ENCODE assay signal across 14 cellular contexts in the genomic region with DNA sequence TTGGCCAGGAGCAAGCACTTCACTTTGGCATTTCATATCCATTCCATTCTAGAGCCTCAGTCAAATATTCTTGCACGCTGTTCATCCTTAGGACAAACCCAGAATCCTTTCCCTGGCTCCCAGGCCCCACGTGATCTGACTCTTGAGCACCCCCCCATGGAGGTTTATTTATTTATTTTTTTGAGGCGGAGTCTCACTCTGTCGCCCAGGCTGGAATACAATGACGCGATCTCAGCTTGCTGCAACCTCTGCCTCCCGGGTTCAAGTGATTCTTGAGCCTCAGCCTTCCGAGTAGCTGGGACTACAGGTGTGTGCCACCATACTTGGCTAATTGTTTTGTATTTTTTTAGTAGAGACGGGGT. TPM values are rescaled to one million over a fixed set of nuclear protein-coding genes. Genes with fewer than 3 reads are reported as not detected.
DNase-seq lines count a peak whose midpoint lies in the region; ATAC-seq and TF ChIP-seq lines count a peak whose summit lies in the region.
"Had no signal": no experiment of that assay in that cellular context is flagged by ENCODE, and none has a peak within 500 bp of the region (broad histone marks: within the 10 kb centered on the region; RNA-seq: fewer than 3 reads in every experiment).

No MANE protein-coding gene starts in this region.

- H3K4me3 ChIP-seq in H7 (ENCODE audit: insufficient read depth, low read depth, low read length) (no peak overlapping the region), epithelial cell of esophagus (ENCODE audit: low read length) (no peak overlapping the region)
- H3K4me3 ChIP-seq: Peyer's patch, skin epidermis had no signal

- CTCF ChIA-PET in activated CD8-positive, alpha-beta memory T cell treated with anti-CD3 and anti-CD28 coated beads, Interleukin-2, amount 10 ng/mL, durations not matched to agents 7 days and 5 days (lab: Charles Lee): interaction anchor here (0.6 to 3.9 kb wide), 14 partner anchors 10 to 186 kb away, joined by 3 to 18 read pairs (median 3); a partner anchor contains a TSS

- H3K36me3 ChIP-seq in H7 (replicated peaks; ENCODE audit: control insufficient read depth, insufficient read depth, low read length): no peaks in the 10 kb centered on the region
- H3K36me3 ChIP-seq: Peyer's patch had no signal

- intact Hi-C loops in activated T-helper 2 cell treated with anti-CD3 and anti-CD28 coated beads, Interferon-gamma antibody, Interleukin-2, Interleukin-4, amounts not matched to agents 10 μg/mL and 5 μg/mL and 100 μg/mL, durations not matched to agents 14 hours and 24 hours and 36 hours (cut with micrococcal nuclease): no loop called here

- peaks cover 6% of the 10 kb centered on the region for H3K27me3 Mint-ChIP-seq in activated CD8-positive, alpha-beta memory T cell treated with anti-CD3 and anti-CD28 coated beads, Interleukin-2, amount 10 ng/mL, durations not matched to agents 7 days and 5 days
- no peaks in the 10 kb centered on the region for H3K27me3 Mint-ChIP-seq in activated T-helper 2 cell treated with anti-CD3 and anti-CD28 coated beads, Interferon-gamma antibody, Interleukin-2, Interleukin-4, amounts not matched to agents 10 μg/mL and 5 μg/mL and 100 μg/mL, durations not matched to agents 14 hours and 24 hours and 36 hours (ENCODE audit: low read depth)

- no peaks in the 10 kb centered on the region for H3K27me3 ChIP-seq in H7 (ENCODE audit: control insufficient read depth, insufficient read depth, low read length)
- H3K27me3 ChIP-seq: Peyer's patch had no signal

- DNase-seq in AG20443 (ENCODE audit: low spot score) (peak; percentile 50), H7 (peak; percentile 72), OCI-M1 (lab: John Stamatoyannopoulos, UW) (peak; percentile 51), epithelial cell of esophagus (ENCODE audit: low read depth) (peak; percentile 24), SK-N-DZ (ENCODE audit: low spot score) (no peak)
- no peak for DNase-seq in stimulated activated CD4-positive, alpha-beta T cell treated with anti-CD3 and anti-CD28 coated beads, Interleukin-2, amount 100 ng/mL, for 48 hours
- no peak for DNase-seq in activated CD8-positive, alpha-beta memory T cell treated with anti-CD3 and anti-CD28 coated beads, Interleukin-2, amount 10 ng/mL, durations not matched to agents 7 days and 5 days
- no peak for DNase-seq in activated T-helper 2 cell treated with anti-CD3 and anti-CD28 coated beads, Interferon-gamma antibody, Interleukin-2, Interleukin-4, amounts not matched to agents 10 μg/mL and 5 μg/mL and 100 μg/mL, durations not matched to agents 14 hours and 24 hours and 36 hours (ENCODE audit: low spot score)
- DNase-seq: activated CD4-positive, alpha-beta T cell treated with anti-CD3 and anti-CD28 coated beads for 1 hour; hypothalamus; Peyer's patch had no signal

- peaks cover 2% of the 10 kb centered on the region for H3K36me3 Mint-ChIP-seq in activated CD8-positive, alpha-beta memory T cell treated with anti-CD3 and anti-CD28 coated beads, Interleukin-2, amount 10 ng/mL, durations not matched to agents 7 days and 5 days
- H3K36me3 Mint-ChIP-seq in activated T-helper 2 cell treated with anti-CD3 and anti-CD28 coated beads, Interferon-gamma antibody, Interleukin-2, Interleukin-4, amounts not matched to agents 10 μg/mL and 5 μg/mL and 100 μg/mL, durations not matched to agents 14 hours and 24 hours and 36 hours (ENCODE audit: low read depth): no peaks in the 10 kb centered on the region

- TF ChIP-seq CTCF in epithelial cell of esophagus (IDR thresholded peaks at IDR 0.05; ENCODE audit: insufficient read depth, low read depth, low read length, missing control alignments): no peak

- H3K4me3 Mint-ChIP-seq in activated CD8-positive, alpha-beta memory T cell treated with anti-CD3 and anti-CD28 coated beads, Interleukin-2, amount 10 ng/mL, durations not matched to agents 7 days and 5 days: no peak overlapping the region
- no peak overlapping the region for H3K4me3 Mint-ChIP-seq in activated T-helper 2 cell treated with anti-CD3 and anti-CD28 coated beads, Interferon-gamma antibody, Interleukin-2, Interleukin-4, amounts not matched to agents 10 μg/mL and 5 μg/mL and 100 μg/mL, durations not matched to agents 14 hours and 24 hours and 36 hours (ENCODE audit: low read depth)

- H3K27ac Mint-ChIP-seq in activated CD8-positive, alpha-beta memory T cell treated with anti-CD3 and anti-CD28 coated beads, Interleukin-2, amount 10 ng/mL, durations not matched to agents 7 days and 5 days: no peak overlapping the region
- H3K27ac Mint-ChIP-seq in activated T-helper 2 cell treated with anti-CD3 and anti-CD28 coated beads, Interferon-gamma antibody, Interleukin-2, Interleukin-4, amounts not matched to agents 10 μg/mL and 5 μg/mL and 100 μg/mL, durations not matched to agents 14 hours and 24 hours and 36 hours: no peak overlapping the region

- peaks cover 41% of the 10 kb centered on the region for H3K4me1 Mint-ChIP-seq in activated CD8-positive, alpha-beta memory T cell treated with anti-CD3 and anti-CD28 coated beads, Interleukin-2, amount 10 ng/mL, durations not matched to agents 7 days and 5 days
- H3K4me1 Mint-ChIP-seq in activated T-helper 2 cell treated with anti-CD3 and anti-CD28 coated beads, Interferon-gamma antibody, Interleukin-2, Interleukin-4, amounts not matched to agents 10 μg/mL and 5 μg/mL and 100 μg/mL, durations not matched to agents 14 hours and 24 hours and 36 hours (ENCODE audit: low read depth): peaks cover 23% of the 10 kb centered on the region

- no peak for ATAC-seq in activated CD8-positive, alpha-beta memory T cell treated with anti-CD3 and anti-CD28 coated beads, Interleukin-2, amount 10 ng/mL, durations not matched to agents 7 days and 5 days

- no peaks in the 10 kb centered on the region for H3K9me3 Mint-ChIP-seq in activated CD8-positive, alpha-beta memory T cell treated with anti-CD3 and anti-CD28 coated beads, Interleukin-2, amount 10 ng/mL, durations not matched to agents 7 days and 5 days (ENCODE audit: low read depth)
- H3K9me3 Mint-ChIP-seq in activated T-helper 2 cell treated with anti-CD3 and anti-CD28 coated beads, Interferon-gamma antibody, Interleukin-2, Interleukin-4, amounts not matched to agents 10 μg/mL and 5 μg/mL and 100 μg/mL, durations not matched to agents 14 hours and 24 hours and 36 hours: no peaks in the 10 kb centered on the region

RNA-seq across cellular contexts. Expression of a gene that starts 12.7 kb away (rescaled TPM):
- total RNA-seq in H7 (2014; rRNA removed; shearing (Covaris generic)): 1.7 and 4.1 TPM in 2 replicates
- total RNA-seq in activated CD8-positive, alpha-beta memory T cell treated with anti-CD3 and anti-CD28 coated beads, Interleukin-2, amount 10 ng/mL, durations not matched to agents 7 days and 5 days: not detected
- total RNA-seq in activated T-helper 2 cell treated with anti-CD3 and anti-CD28 coated beads, Interferon-gamma antibody, Interleukin-2, Interleukin-4, amounts not matched to agents 10 μg/mL and 5 μg/mL and 100 μg/mL, durations not matched to agents 14 hours and 24 hours and 36 hours: not detected in 2 replicates
- 0.48 TPM in 1 of 2 replicates, not detected in the other for polyA plus RNA-seq in SK-N-DZ (2014; cell fraction: cytosol; rRNA removed)
- polyA plus RNA-seq in SK-N-DZ (2014; cell fraction: nucleus; rRNA removed): 1.5 and 3.2 TPM in 2 replicates
- total RNA-seq: dermis microvascular lymphatic vessel endothelial cell, mucosa of gallbladder, Peyer's patch had no signal

RNA-seq across cellular contexts. Expression of a gene that starts 13.3 kb away (rescaled TPM):
- 88.1 and 97.5 TPM in 2 replicates for total RNA-seq in H7 (2014; rRNA removed; shearing (Covaris generic))
- total RNA-seq in activated CD8-positive, alpha-beta memory T cell treated with anti-CD3 and anti-CD28 coated beads, Interleukin-2, amount 10 ng/mL, durations not matched to agents 7 days and 5 days: 100 to 1,000 TPM; 192 to 254 TPM
- total RNA-seq in activated T-helper 2 cell treated with anti-CD3 and anti-CD28 coated beads, Interferon-gamma antibody, Interleukin-2, Interleukin-4, amounts not matched to agents 10 μg/mL and 5 μg/mL and 100 μg/mL, durations not matched to agents 14 hours and 24 hours and 36 hours: 116 and 118 TPM in 2 replicates
- 63.8 and 70.1 TPM in 2 replicates for polyA plus RNA-seq in SK-N-DZ (2014; cell fraction: cytosol; rRNA removed)
- polyA plus RNA-seq in SK-N-DZ (2014; cell fraction: nucleus; rRNA removed): 69.2 and 74.1 TPM in 2 replicates

RNA-seq across cellular contexts. Expression of a gene that starts 13.7 kb away (rescaled TPM):
- total RNA-seq in H7 (2014; rRNA removed; shearing (Covaris generic)): 23.9 and 29.1 TPM in 2 replicates
- total RNA-seq in activated CD8-positive, alpha-beta memory T cell treated with anti-CD3 and anti-CD28 coated beads, Interleukin-2, amount 10 ng/mL, durations not matched to agents 7 days and 5 days: 10 to 100 TPM; 27.5 to 37.8 TPM
- 23.7 and 23.8 TPM in 2 replicates for total RNA-seq in activated T-helper 2 cell treated with anti-CD3 and anti-CD28 coated beads, Interferon-gamma antibody, Interleukin-2, Interleukin-4, amounts not matched to agents 10 μg/mL and 5 μg/mL and 100 μg/mL, durations not matched to agents 14 hours and 24 hours and 36 hours
- polyA plus RNA-seq in SK-N-DZ (2014; cell fraction: cytosol; rRNA removed): 13.3 and 20.3 TPM in 2 replicates
- 9.9 and 10.5 TPM in 2 replicates for polyA plus RNA-seq in SK-N-DZ (2014; cell fraction: nucleus; rRNA removed)

RNA-seq across cellular contexts. Expression of a gene that starts 29.0 kb away (rescaled TPM):
- total RNA-seq in H7 (2014; rRNA removed; shearing (Covaris generic)): 27.5 and 34.6 TPM in 2 replicates
- total RNA-seq in activated CD8-positive, alpha-beta memory T cell treated with anti-CD3 and anti-CD28 coated beads, Interleukin-2, amount 10 ng/mL, durations not matched to agents 7 days and 5 days: 10 to 100 TPM; 79.7 to 89.2 TPM
- 81.7 and 98.5 TPM in 2 replicates for total RNA-seq in activated T-helper 2 cell treated with anti-CD3 and anti-CD28 coated beads, Interferon-gamma antibody, Interleukin-2, Interleukin-4, amounts not matched to agents 10 μg/mL and 5 μg/mL and 100 μg/mL, durations not matched to agents 14 hours and 24 hours and 36 hours
- polyA plus RNA-seq in SK-N-DZ (2014; cell fraction: cytosol; rRNA removed): 12.6 and 42.4 TPM in 2 replicates
- polyA plus RNA-seq in SK-N-DZ (2014; cell fraction: nucleus; rRNA removed): 30.5 and 35.2 TPM in 2 replicates

RNA-seq across cellular contexts. Expression of a gene that starts 32.4 kb away (rescaled TPM):
- 0.48 and 1.0 TPM in 2 replicates for total RNA-seq in H7 (2014; rRNA removed; shearing (Covaris generic))
- total RNA-seq in activated CD8-positive, alpha-beta memory T cell treated with anti-CD3 and anti-CD28 coated beads, Interleukin-2, amount 10 ng/mL, durations not matched to agents 7 days and 5 days: 1 to 10 TPM; 2.7 to 6.0 TPM
- total RNA-seq in activated T-helper 2 cell treated with anti-CD3 and anti-CD28 coated beads, Interferon-gamma antibody, Interleukin-2, Interleukin-4, amounts not matched to agents 10 μg/mL and 5 μg/mL and 100 μg/mL, durations not matched to agents 14 hours and 24 hours and 36 hours: 24.0 and 25.9 TPM in 2 replicates
- not detected in 2 replicates for polyA plus RNA-seq in SK-N-DZ (2014; cell fraction: cytosol; rRNA removed)
- polyA plus RNA-seq in SK-N-DZ (2014; cell fraction: nucleus; rRNA removed): not detected in 2 replicates

Comparison
In these comparisons a context has a peak if more than half of its experiments do, and no peak if none do; other contexts are left out.
1. DNase-seq: peak in AG20443 (single experiment), H7 (single experiment), OCI-M1 (single experiment) and epithelial cell of esophagus (single experiment); none in stimulated activated CD4-positive, alpha-beta T cell treated with anti-CD3 and anti-CD28 coated beads, Interleukin-2, amount 100 ng/mL, for 48 hours (0 of 2), activated CD8-positive, alpha-beta memory T cell treated with anti-CD3 and anti-CD28 coated beads, Interleukin-2, amount 10 ng/mL, durations not matched to agents 7 days and 5 days (single experiment), activated T-helper 2 cell treated with anti-CD3 and anti-CD28 coated beads, Interferon-gamma antibody, Interleukin-2, Interleukin-4, amounts not matched to agents 10 μg/mL and 5 μg/mL and 100 μg/mL, durations not matched to agents 14 hours and 24 hours and 36 hours (single experiment) and SK-N-DZ (single experiment).